In the genomic region with DNA sequence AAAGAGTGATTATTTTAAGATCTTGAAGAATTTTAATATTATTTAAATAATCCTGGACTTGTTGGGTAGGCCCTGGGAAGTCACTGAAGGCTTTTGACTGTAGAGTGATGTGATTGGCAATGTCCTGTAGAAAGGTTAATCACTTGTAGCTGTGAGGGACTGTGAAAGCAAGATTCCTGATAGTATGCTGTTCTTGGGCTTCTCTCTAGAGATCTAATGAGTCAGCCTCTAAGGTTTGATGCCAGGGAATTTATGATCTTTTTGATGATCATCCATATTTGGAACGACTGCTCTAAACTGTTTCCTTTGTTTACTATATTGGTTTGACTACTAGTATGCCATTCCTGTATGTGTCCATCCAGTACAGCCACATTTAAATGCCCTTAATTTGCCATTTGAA, we compare ENCODE assay signal across 20 cellular contexts. TPM values are rescaled to one million over a fixed set of nuclear protein-coding genes. Genes with fewer than 3 reads are reported as not detected.
DNase-seq lines count a peak whose midpoint lies in the region; ATAC-seq and TF ChIP-seq lines count a peak whose summit lies in the region.
"Had no signal": no experiment of that assay in that cellular context is flagged by ENCODE, and none has a peak within 500 bp of the region (broad histone marks: within the 10 kb centered on the region; RNA-seq: fewer than 3 reads in every experiment).

No MANE protein-coding gene starts in this region.

- H3K27ac ChIP-seq in IMR-90 (ENCODE audit: insufficient read depth, low read length), result no peak overlapping the region
- H3K27ac ChIP-seq: Peyer's patch, testis, WERI-Rb-1 had no signal

- H3K36me3 ChIP-seq in BJ (ENCODE audit: control insufficient read depth, insufficient read depth, low read length) (no peaks in the 10 kb centered on the region), IMR-90 (ENCODE audit: control insufficient read depth, insufficient read depth, low read length) (no peaks in the 10 kb centered on the region)
- H3K36me3 ChIP-seq: Peyer's patch had no signal

- H3K4me3 Mint-ChIP-seq in chondrocyte (ENCODE audit: unreplicated experiment), result no peak overlapping the region
- no peak overlapping the region for H3K4me3 Mint-ChIP-seq in natural killer cell treated with Interleukin-12 subunit alpha and Interleukin-12 subunit beta and Interleukin-15 and Interleukin-18, amount 100 ng/mL, for 72 hours
- H3K4me3 Mint-ChIP-seq: activated naive CD8-positive, alpha-beta T cell treated with anti-CD3 and anti-CD28 coated beads, Interleukin-2, amount 10 ng/mL, durations not matched to agents 7 days and 5 days; activated T-helper 1 cell treated with anti-CD3 and anti-CD28 coated beads, Interleukin-12 subunit alpha, Interleukin-12 subunit beta, Interleukin-2, Interleukin-4 antibody, amounts not matched to agents 30 ng/mL and 10 ng/mL and 1 ng/mL, durations not matched to agents 14 hours and 24 hours and 36 hours; immature natural killer cell; neural crest cell had no signal

- TF ChIP-seq CTCF in BJ (IDR thresholded peaks at IDR 0.05; ENCODE audit: insufficient read depth, low read depth, low read length), result no peak
- TF ChIP-seq CTCF in IMR-90 (conservative IDR thresholded peaks at IDR 0.05; ENCODE audit: low read depth, low read length), result no peak
- TF ChIP-seq CTCF in chondrocyte (IDR thresholded peaks at IDR 0.05), result no peak

- H3K4me1 Mint-ChIP-seq in chondrocyte (ENCODE audit: low read depth), result peaks cover 25% of the 10 kb centered on the region
- no peaks in the 10 kb centered on the region for H3K4me1 Mint-ChIP-seq in natural killer cell treated with Interleukin-12 subunit alpha and Interleukin-12 subunit beta and Interleukin-15 and Interleukin-18, amount 100 ng/mL, for 72 hours (ENCODE audit: low read depth in 2 of 2)
- H3K4me1 Mint-ChIP-seq: immature natural killer cell, neural crest cell had no signal

- CTCF ChIA-PET in BJ (lab: Yijun Ruan, JAX), result interaction anchor here (0.8 kb wide), 1 partner anchor 173 kb away, joined by 4 read pairs; no protein-coding TSS in a partner anchor
- CTCF ChIA-PET in IMR-90 (lab: Yijun Ruan, JAX), result no interaction called here

- no peak for TF ChIP-seq RAD21 in IMR-90 (IDR thresholded peaks at IDR 0.05; ENCODE audit: low read length)

- no peaks in the 10 kb centered on the region for H3K27me3 Mint-ChIP-seq in chondrocyte (ENCODE audit: low read depth)
- H3K27me3 Mint-ChIP-seq in natural killer cell treated with Interleukin-12 subunit alpha and Interleukin-12 subunit beta and Interleukin-15 and Interleukin-18, amount 100 ng/mL, for 72 hours, result peaks cover 8 to 9% of the 10 kb centered on the region in 2 donors

- H3K9me3 ChIP-seq in IMR-90 (ENCODE audit: control insufficient read depth, insufficient read depth, low read length), result no peaks in the 10 kb centered on the region
- H3K9me3 ChIP-seq: BE2C, Peyer's patch, testis had no signal

- no TSS peak for BruUV-seq in IMR-90 (replicated peaks; lab: Mats Ljungman, UMichigan)

- no peak overlapping the region for H3K4ac ChIP-seq in IMR-90 (ENCODE audit: low read depth, low read length)

- WGBS in IMR-90 (ENCODE audit: extremely low coverage in 2 of 2, insufficient read length in 1 of 2), 2 experiments, result no CpG with 5 or more reads among the region's 1 CpG

- no peaks in the 10 kb centered on the region for H3K27me3 ChIP-seq in BJ (ENCODE audit: control insufficient read depth, insufficient read depth, low read length)
- no peaks in the 10 kb centered on the region for H3K27me3 ChIP-seq in IMR-90 (ENCODE audit: control insufficient read depth, insufficient read depth, low read length)
- H3K27me3 ChIP-seq: BE2C, Peyer's patch, testis had no signal

- no peak overlapping the region for H2AK9ac ChIP-seq in IMR-90 (replicated peaks; ENCODE audit: low read depth, low read length, poor library complexity)

- no peak overlapping the region for H3K9ac ChIP-seq in IMR-90 (ENCODE audit: low read depth, low read length)

- no peak for TF ChIP-seq POLR2A in IMR-90 (IDR thresholded peaks at IDR 0.05; ENCODE audit: low read depth, low read length)

- peaks cover 7% of the 10 kb centered on the region for H3K9me1 ChIP-seq in IMR-90 (ENCODE audit: insufficient read depth, low read length)

- H3K4me1 ChIP-seq in IMR-90 (ENCODE audit: control insufficient read depth, insufficient read depth, low read length), result peaks cover 12% of the 10 kb centered on the region
- H3K4me1 ChIP-seq: Peyer's patch, testis had no signal

- H3K36me3 Mint-ChIP-seq in chondrocyte (ENCODE audit: low read depth), result peaks cover 5% of the 10 kb centered on the region
- H3K36me3 Mint-ChIP-seq in natural killer cell treated with Interleukin-12 subunit alpha and Interleukin-12 subunit beta and Interleukin-15 and Interleukin-18, amount 100 ng/mL, for 72 hours, result no peaks in the 10 kb centered on the region
- H3K36me3 Mint-ChIP-seq: activated naive CD8-positive, alpha-beta T cell treated with anti-CD3 and anti-CD28 coated beads, Interleukin-2, amount 10 ng/mL, durations not matched to agents 7 days and 5 days; immature natural killer cell had no signal

- no peak overlapping the region for H2AK5ac ChIP-seq in IMR-90 (ENCODE audit: low read depth, low read length)

- dilution Hi-C loops in IMR-90 (cut with HindIII; ENCODE audit: low sequenced_read_pairs, unreplicated experiment), result no loop called here

- H3K14ac ChIP-seq in IMR-90 (replicated peaks; ENCODE audit: low read depth, low read length), result no peak overlapping the region

- peaks cover 14 to 51% of the 10 kb centered on the region in 2 experiments for H3K79me1 ChIP-seq in IMR-90 (ENCODE audit: low read depth in 1 of 2, low read length in 2 of 2)

- POLR2A ChIA-PET in BJ (lab: Charles Lee) (no interaction called here), IMR-90 (lab: Charles Lee; ENCODE audit: unreplicated experiment) (no interaction called here)

- in situ Hi-C loops in IMR-90 (cut with MboI; ENCODE audit: low sequenced_read_pairs), result no loop called here

- H4K20me1 ChIP-seq in IMR-90 (ENCODE audit: insufficient read depth, low read length), result peaks cover 28% of the 10 kb centered on the region

- peaks cover 3% of the 10 kb centered on the region for H3K9me3 Mint-ChIP-seq in chondrocyte (ENCODE audit: low read depth)
- H3K9me3 Mint-ChIP-seq in natural killer cell treated with Interleukin-12 subunit alpha and Interleukin-12 subunit beta and Interleukin-15 and Interleukin-18, amount 100 ng/mL, for 72 hours, result no peaks in the 10 kb centered on the region
- H3K9me3 Mint-ChIP-seq: activated naive CD8-positive, alpha-beta T cell treated with anti-CD3 and anti-CD28 coated beads, Interleukin-2, amount 10 ng/mL, durations not matched to agents 7 days and 5 days; activated T-helper 1 cell treated with anti-CD3 and anti-CD28 coated beads, Interleukin-12 subunit alpha, Interleukin-12 subunit beta, Interleukin-2, Interleukin-4 antibody, amounts not matched to agents 30 ng/mL and 10 ng/mL and 1 ng/mL, durations not matched to agents 14 hours and 24 hours and 36 hours; immature natural killer cell had no signal

- H3K4me3 ChIP-seq in BJ (ENCODE audit: low read depth, low read length), result no peak overlapping the region
- H3K4me3 ChIP-seq in IMR-90 (ENCODE audit: insufficient read depth, low read depth, low read length), result no peak overlapping the region
- H3K4me3 ChIP-seq: Peyer's patch, testis had no signal

- no peak overlapping the region; the same call in 1 of the 2 replicates for H3K4me2 ChIP-seq in IMR-90 (ENCODE audit: low read depth, low read length)

- no peak overlapping the region for H3K23ac ChIP-seq in IMR-90 (ENCODE audit: low read depth, low read length)

- H4K5ac ChIP-seq in IMR-90 (ENCODE audit: low read depth, low read length), result no peak overlapping the region

- H2BK20ac ChIP-seq in IMR-90 (ENCODE audit: low read depth, low read length), result no peak overlapping the region

- peak; percentile 35 for DNase-seq in BJ (ENCODE audit: low read depth)
- DNase-seq in IMR-90, result peak; percentile 74
- DNase-seq in chondrocyte (ENCODE audit: low spot score), result no peak
- DNase-seq in lung microvascular endothelial cell (ENCODE audit: low read depth in 2 of 2), result peak; percentile 10 to 71
- no peak for DNase-seq in T-helper 1 cell
- no peak for DNase-seq in foreskin melanocyte
- DNase-seq in natural killer cell treated with Interleukin-12 subunit alpha and Interleukin-12 subunit beta and Interleukin-15 and Interleukin-18, amount 100 ng/mL, for 72 hours (ENCODE audit: low spot score), result no peak
- DNase-seq: activated naive CD8-positive, alpha-beta T cell treated with anti-CD3 and anti-CD28 coated beads, Interleukin-2, amount 10 ng/mL, durations not matched to agents 7 days and 5 days; head of caudate nucleus; immature natural killer cell; NCI-H1105 treated with DMSO at 0.1 percent for 48 hours; Peyer's patch; stimulated activated CD4-positive, alpha-beta T cell treated with anti-CD3 and anti-CD28 coated beads, Interleukin-4, amount 100 ng/mL, for 4 hours; SW 1271; testis; WERI-Rb-1 had no signal

- peak overlapping the region; percentile 62 for H2BK5ac ChIP-seq in IMR-90 (ENCODE audit: low read depth, low read length, poor library complexity, severe bottlenecking)

- no peak overlapping the region for H4K91ac ChIP-seq in IMR-90 (ENCODE audit: insufficient read depth, low read depth, low read length)

- H3K18ac ChIP-seq in IMR-90 (ENCODE audit: low read depth, low read length), result no peak overlapping the region

- no peak overlapping the region for H2BK15ac ChIP-seq in IMR-90 (ENCODE audit: low read depth, low read length)

- no peak overlapping the region for H2BK120ac ChIP-seq in IMR-90 (ENCODE audit: low read depth, low read length)

- ATAC-seq in IMR-90 (ENCODE audit: low read depth) (peak; percentile 79), GM18868 (IDR thresholded peaks at IDR 0.05; ENCODE audit: unreplicated experiment) (no peak)
- ATAC-seq in natural killer cell treated with Interleukin-12 subunit alpha and Interleukin-12 subunit beta and Interleukin-15 and Interleukin-18, amount 100 ng/mL, for 72 hours, result no peak

- intact Hi-C loops in IMR-90 (cut with micrococcal nuclease), result no loop called here

- no peak overlapping the region for H4K8ac ChIP-seq in IMR-90 (ENCODE audit: low read depth in 2 of 2, low read length in 2 of 2)

- peak overlapping the region; percentile 18 for H3K27ac Mint-ChIP-seq in chondrocyte (ENCODE audit: unreplicated experiment)
- H3K27ac Mint-ChIP-seq in natural killer cell treated with Interleukin-12 subunit alpha and Interleukin-12 subunit beta and Interleukin-15 and Interleukin-18, amount 100 ng/mL, for 72 hours, result no peak overlapping the region
- H3K27ac Mint-ChIP-seq: activated naive CD8-positive, alpha-beta T cell treated with anti-CD3 and anti-CD28 coated beads, Interleukin-2, amount 10 ng/mL, durations not matched to agents 7 days and 5 days; activated T-helper 1 cell treated with anti-CD3 and anti-CD28 coated beads, Interleukin-12 subunit alpha, Interleukin-12 subunit beta, Interleukin-2, Interleukin-4 antibody, amounts not matched to agents 30 ng/mL and 10 ng/mL and 1 ng/mL, durations not matched to agents 14 hours and 24 hours and 36 hours; immature natural killer cell had no signal

- no peak overlapping the region for H3K56ac ChIP-seq in IMR-90 (ENCODE audit: extremely low read depth, insufficient read depth, low read length)

- no peak overlapping the region for H2AFZ ChIP-seq in IMR-90 (replicated peaks; ENCODE audit: low read length, poor library complexity)

RNA-seq across cellular contexts. Expression of a gene that starts 56.5 kb away (rescaled TPM):
- 7.5 and 16.4 TPM in 2 replicates for polyA plus RNA-seq in BJ (2011; rRNA removed)
- 13.7 and 14.2 TPM in 2 replicates for polyA minus RNA-seq in BJ (2011; rRNA and poly(A)+ RNA removed)
- 29.4 and 43.0 TPM in 2 replicates for total RNA-seq in IMR-90 (2012; rRNA removed)
- polyA plus RNA-seq in IMR-90 (2012; rRNA removed), result 6.9 and 8.3 TPM in 2 replicates
- polyA plus RNA-seq in IMR-90 (2012; cell fraction: cytosol; rRNA removed), result 0.97 and 1.1 TPM in 2 replicates
- 0.85 and 10.6 TPM in 2 replicates for polyA plus RNA-seq in IMR-90 (2012; cell fraction: nucleus; rRNA removed; ENCODE audit: low replicate concordance)
- total RNA-seq in chondrocyte, result 46.7 to 51.8 TPM (median 51.7 TPM) in 3 replicates
- total RNA-seq in lung microvascular endothelial cell, result 21.4 and 26.0 TPM in 2 replicates
- total RNA-seq in natural killer cell treated with Interleukin-12 subunit alpha and Interleukin-12 subunit beta and Interleukin-15 and Interleukin-18, amount 100 ng/mL, for 72 hours, result under 1 TPM; 0.31 to 0.48 TPM

Comparison
In these comparisons a context has a peak if more than half of its experiments do, and no peak if none do; other contexts are left out.
1. DNase-seq: peak in BJ (single experiment), IMR-90 (single experiment) and lung microvascular endothelial cell (2 of 2); none in chondrocyte (single experiment), T-helper 1 cell (0 of 5), foreskin melanocyte (single experiment) and natural killer cell treated with Interleukin-12 subunit alpha and Interleukin-12 subunit beta and Interleukin-15 and Interleukin-18, amount 100 ng/mL, for 72 hours (single experiment).
2. RNA of a gene that starts 56.5 kb away (total RNA-seq): 46.7 to 51.8 TPM in chondrocyte, 29.4 to 43.0 TPM in IMR-90 and 21.4 to 26.0 TPM in lung microvascular endothelial cell; 0.31 to 0.48 TPM in natural killer cell treated with Interleukin-12 subunit alpha and Interleukin-12 subunit beta and Interleukin-15 and Interleukin-18, amount 100 ng/mL, for 72 hours; every median in the first group is over 10 times any median in the second.